17 cellular contexts compared by ENCODE assay signal in the genomic region with DNA sequence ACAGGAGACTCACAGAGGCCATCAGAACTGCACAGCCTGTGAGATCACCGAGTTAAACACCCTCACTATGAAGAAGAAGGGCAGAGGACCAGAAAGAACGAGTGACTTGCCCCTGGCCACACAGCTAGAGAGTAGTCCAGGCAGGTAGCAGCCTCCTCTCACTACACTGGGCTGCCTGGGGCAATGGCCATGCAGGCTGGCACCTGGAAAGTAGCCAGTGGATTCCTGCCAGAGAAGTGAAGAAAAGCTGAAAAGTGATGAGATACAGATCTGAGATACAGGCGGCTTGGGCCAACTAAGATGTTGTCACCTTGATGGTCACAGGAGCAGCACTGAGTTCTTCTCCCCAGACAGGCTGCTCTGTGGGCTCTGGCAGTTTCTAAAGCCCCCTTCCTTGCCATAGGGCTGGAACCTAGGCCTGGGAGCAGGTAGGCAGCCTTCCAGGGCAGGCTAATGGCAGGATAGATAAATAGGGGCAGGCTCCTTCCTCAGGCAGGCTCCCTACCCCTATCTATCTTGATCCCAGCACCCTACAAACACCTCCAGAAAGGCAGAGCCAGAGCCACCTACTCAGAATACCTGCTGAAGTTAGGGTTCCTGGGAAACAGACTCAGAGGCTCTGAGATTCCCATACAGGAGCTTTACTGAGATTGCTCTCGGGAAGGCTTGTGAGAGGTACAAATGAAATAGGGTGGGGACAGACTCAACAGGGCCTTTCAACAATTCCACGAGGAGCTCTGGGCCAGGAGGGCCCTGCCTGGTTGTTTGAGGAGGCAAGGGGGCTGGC.
"Had no signal": no experiment of that assay in that cellular context is flagged by ENCODE, and none has a peak within 500 bp of the region (broad histone marks: within the 10 kb centered on the region; RNA-seq: fewer than 3 reads in every experiment).

No MANE protein-coding gene starts in this region.

- H3K4me3 ChIP-seq: colonic mucosa, dorsolateral prefrontal cortex, lower lobe of right lung, neural progenitor cell, testis, upper lobe of left lung had no signal

- H2AFZ ChIP-seq: neural progenitor cell had no signal

- H3K9ac ChIP-seq: neural progenitor cell had no signal

- H3K27ac ChIP-seq: colonic mucosa, dorsolateral prefrontal cortex, lower lobe of right lung, neural progenitor cell, testis, upper lobe of left lung had no signal

- H3K9me3 ChIP-seq: colonic mucosa, lower lobe of right lung, testis, upper lobe of left lung had no signal

- H3K4me1 ChIP-seq: colonic mucosa, lower lobe of right lung, testis, upper lobe of left lung had no signal

- H3K27me3 ChIP-seq: colonic mucosa, dorsolateral prefrontal cortex, neural progenitor cell, testis, upper lobe of left lung had no signal

- H3K4me2 ChIP-seq: neural progenitor cell had no signal

- H3K36me3 ChIP-seq: colonic mucosa, lower lobe of right lung, neural progenitor cell, upper lobe of left lung had no signal

- DNase-seq: activated CD4-positive, alpha-beta T cell treated with anti-CD3 and anti-CD28 coated beads for 1 hour; activated CD4-positive, alpha-beta T cell treated with anti-CD3 and anti-CD28 coated beads, Interleukin-2, amount 50 U/mL, for 1 hour; activated CD8-positive, alpha-beta T cell treated with anti-CD3 and anti-CD28 coated beads, Interleukin-2, amount 10 ng/mL, durations not matched to agents 7 days and 5 days; activated gamma-delta T cell; activated naive CD4-positive, alpha-beta T cell treated with anti-CD3 and anti-CD28 coated beads, Interleukin-2, amount 50 U/mL, for 16 hours; colonic mucosa; dorsolateral prefrontal cortex; effector memory CD8-positive, alpha-beta T cell; kidney; lower lobe of right lung; naive thymus-derived CD4-positive, alpha-beta T cell; stimulated activated CD4-positive, alpha-beta T cell treated with anti-CD3 and anti-CD28 coated beads, Interleukin-2, amount 100 ng/mL, for 48 hours; stimulated activated CD8-positive, alpha-beta memory T cell treated with anti-CD3 and anti-CD28 coated beads, Interleukin-4, amount 100 ng/mL, for 48 hours; stimulated activated naive B cell treated with anti-CD40 and anti-IgM and Interleukin-4, amounts not matched to agents 10 μg/mL and 1 μg/mL and 100 μg/mL, for 72 hours; testis; upper lobe of left lung had no signal
